ENCODE assay signal across 19 cellular contexts in the genomic region with DNA sequence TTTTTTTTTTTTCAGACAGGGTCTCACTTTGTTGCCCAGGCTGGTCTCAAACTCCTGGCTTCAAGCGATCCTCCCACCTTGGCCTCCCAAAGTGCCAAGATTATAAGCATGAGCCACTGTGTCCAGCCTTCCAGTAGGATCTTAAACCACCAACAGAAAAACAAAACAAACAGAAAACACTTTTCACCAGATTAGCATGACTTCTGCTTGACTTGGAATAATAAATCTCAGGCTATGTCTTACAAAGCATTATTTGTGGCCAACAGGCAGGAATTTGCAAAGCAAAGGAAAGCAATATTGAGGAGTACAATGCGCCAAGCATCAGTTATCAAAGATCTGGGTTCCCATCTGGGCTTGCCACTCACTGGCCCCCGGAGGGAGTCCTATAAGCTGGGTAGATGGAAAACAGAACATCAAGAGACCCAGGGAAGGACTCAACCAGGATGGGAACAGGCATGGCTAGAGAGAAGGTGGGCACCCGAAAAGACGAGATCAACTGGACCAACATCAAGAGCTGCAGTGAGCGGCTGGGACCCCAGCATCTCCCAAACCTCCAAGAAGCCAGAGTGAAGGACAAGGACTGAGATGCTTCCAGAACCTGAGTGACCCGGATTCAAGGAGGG.
DNase-seq lines count a peak whose midpoint lies in the region; FAIRE-seq and TF ChIP-seq lines count a peak whose summit lies in the region.
"Had no signal": no experiment of that assay in that cellular context is flagged by ENCODE, and none has a peak within 500 bp of the region (broad histone marks: within the 10 kb centered on the region; RNA-seq: fewer than 3 reads in every experiment).

No MANE protein-coding gene starts in this region.

- H3K9me3 Mint-ChIP-seq in Calu3 (ENCODE audit: low read depth, unreplicated experiment) = no peaks in the 10 kb centered on the region

- no peak for TF ChIP-seq EP300 in H1 (IDR thresholded peaks at IDR 0.05; ENCODE audit: borderline replicate concordance in 1 of 2, low read depth in 2 of 2, low read length in 2 of 2)

- TF ChIP-seq POLR2A in H1 (IDR thresholded peaks at IDR 0.05; ENCODE audit: control extremely low read depth in 1 of 2, low read depth in 2 of 2, low read length in 2 of 2) = no peak

- peaks cover 28% of the 10 kb centered on the region for H3F3A ChIP-seq in PC-9 (ENCODE audit: insufficient read depth, low read depth)

- H3K9me3 ChIP-seq in PC-9 (ENCODE audit: insufficient read depth, low read depth) = no peaks in the 10 kb centered on the region
- no peaks in the 10 kb centered on the region for H3K9me3 ChIP-seq in H1 (ENCODE audit: insufficient read depth in 2 of 2, low read depth in 1 of 2, low read length in 1 of 2)
- H3K9me3 ChIP-seq in osteoblast (ENCODE audit: low read depth, low read length) = no peaks in the 10 kb centered on the region
- H3K9me3 ChIP-seq in right atrium auricular region = no peaks in the 10 kb centered on the region
- H3K9me3 ChIP-seq: BLaER1 had no signal

- H3K4me2 ChIP-seq in PC-9 (peak overlapping the region; percentile 86; the same call in 1 of the 2 replicates), H1 (ENCODE audit: insufficient read depth in 1 of 2, low read depth in 2 of 2, low read length in 2 of 2) (no peak overlapping the region), osteoblast (ENCODE audit: insufficient read depth, low read length) (no peak overlapping the region)
- H3K4me2 ChIP-seq: BLaER1 had no signal

- H2AFZ ChIP-seq in PC-9 (no peak overlapping the region; the same call in 1 of the 2 replicates), H1 (ENCODE audit: low read length) (no peak overlapping the region), osteoblast (ENCODE audit: low read length) (no peak overlapping the region)

- TF ChIP-seq CTCF in Calu3 (IDR thresholded peaks at IDR 0.05; ENCODE audit: unreplicated experiment) = no peak
- TF ChIP-seq CTCF in PC-9 (conservative IDR thresholded peaks at IDR 0.05) = no peak
- TF ChIP-seq CTCF in H1 (IDR thresholded peaks at IDR 0.05; ENCODE audit: control extremely low read depth in 1 of 3, insufficient read depth in 1 of 3, low read depth in 1 of 3, low read length in 3 of 3) = no peak
- no peak for TF ChIP-seq CTCF in osteoblast (IDR thresholded peaks at IDR 0.05; ENCODE audit: extremely low read depth, low read depth, low read length)
- TF ChIP-seq CTCF in right atrium auricular region (IDR thresholded peaks at IDR 0.05) = no peak

- H3K23ac ChIP-seq in H1 (ENCODE audit: insufficient read length) = no peak overlapping the region

- peaks cover 2% of the 10 kb centered on the region; the same call in 1 of the 2 replicates for H3K23me2 ChIP-seq in H1 (ENCODE audit: low read depth, low read length)

- no TSS peak for BruUV-seq in Calu3 (replicated peaks; lab: Mats Ljungman, UMichigan)
- no TSS peak for BruUV-seq in PC-9 (replicated peaks; lab: Mats Ljungman, UMichigan)

- H3K14ac ChIP-seq in H1 (ENCODE audit: insufficient read length) = no peak overlapping the region

- H2AK5ac ChIP-seq in H1 (ENCODE audit: low read depth, low read length) = no peak overlapping the region

- H3K79me2 ChIP-seq in PC-9 (ENCODE audit: low read depth) (no peaks in the 10 kb centered on the region), H1 (ENCODE audit: control insufficient read depth in 1 of 2, insufficient read depth in 2 of 2, low read length in 2 of 2) (no peaks in the 10 kb centered on the region), osteoblast (ENCODE audit: insufficient read depth, low read length) (no peaks in the 10 kb centered on the region)

- H3K4me3 ChIP-seq in PC-9 (no peak overlapping the region), H1 (ENCODE audit: extremely low read depth in 1 of 4, insufficient read depth in 2 of 4, low read depth in 3 of 4, low read length in 4 of 4) (no peak overlapping the region), osteoblast (ENCODE audit: insufficient read depth, low read length) (no peak overlapping the region), right atrium auricular region (no peak overlapping the region)
- H3K4me3 ChIP-seq: BLaER1, smooth muscle cell had no signal

- H3K18ac ChIP-seq in H1 (ENCODE audit: extremely low read depth, low read length) = no peak overlapping the region

- no peaks in the 10 kb centered on the region for H3K9me2 ChIP-seq in PC-9 (ENCODE audit: insufficient read depth)

- H3K27ac ChIP-seq in PC-9 (peak overlapping the region; percentile 98), H1 (ENCODE audit: low read depth, low read length) (no peak overlapping the region), osteoblast (ENCODE audit: low read depth, low read length) (peak overlapping the region; percentile 92), right atrium auricular region (no peak overlapping the region)
- H3K27ac ChIP-seq: BLaER1 had no signal

- H3K4ac ChIP-seq in H1 (replicated peaks; ENCODE audit: insufficient read length, low read depth, low read length) = no peak overlapping the region

- intact Hi-C loops in Calu3 (cut with micrococcal nuclease; ENCODE audit: unreplicated experiment) = loop anchor here (2.0 to 5.0 kb wide), 4 partner anchors 31 to 198 kb away; partner anchors contain the start of genes SLC38A6 and TRMT5
- intact Hi-C loops in PC-9 (cut with micrococcal nuclease; ENCODE audit: unreplicated experiment) = loop anchor here (2.0 to 5.0 kb wide), 3 partner anchors 197 to 533 kb away; partner anchors contain the start of genes SIX1 and SIX4

- H2BK15ac ChIP-seq in H1 (ENCODE audit: low read length) = no peak overlapping the region

- H3K4me3 Mint-ChIP-seq in Calu3 (ENCODE audit: low read depth, unreplicated experiment) = no peak overlapping the region

- no peak for DNase-seq in Calu3
- no peak for DNase-seq in PC-9
- no peak for DNase-seq in H1 (ENCODE audit: low read depth in 1 of 2, low spot score in 2 of 2)
- peak; percentile 62 for DNase-seq in osteoblast (ENCODE audit: insufficient read length, low spot score, missing footprints)
- DNase-seq in DMS79 treated with DMSO at 0.1 percent for 48 hours (lab: John Stamatoyannopoulos, UW) = no peak
- no peak for DNase-seq in right atrium auricular region (ENCODE audit: low spot score)
- no peak for DNase-seq in RKO (ENCODE audit: low spot score)
- DNase-seq: amniotic stem cell; DMS 273 treated with DMSO at 0.1 percent for 48 hours; glutamatergic neuron; left ventricle myocardium superior; NCI-H187; NCI-H446 treated with DMSO at 0.1 percent for 48 hours; SHP77; stimulated activated CD4-positive, alpha-beta T cell treated with anti-CD3 and anti-CD28 coated beads, Interleukin-4, amount 100 ng/mL, for 4 hours; stimulated activated CD8-positive, alpha-beta memory T cell treated with anti-CD3 and anti-CD28 coated beads, Interleukin-4, amount 100 ng/mL, for 48 hours had no signal

- no peaks in the 10 kb centered on the region for H3K27me3 ChIP-seq in PC-9 (ENCODE audit: insufficient read depth, low read depth)
- H3K27me3 ChIP-seq in H1 (replicated peaks in 1 of 4; ENCODE audit: control insufficient read depth in 3 of 4, extremely low read depth in 1 of 4, insufficient read depth in 3 of 4, low read length in 3 of 4) = no peaks in the 10 kb centered on the region
- no peaks in the 10 kb centered on the region for H3K27me3 ChIP-seq in osteoblast (ENCODE audit: insufficient read depth, low read length)
- H3K27me3 ChIP-seq in right atrium auricular region = no peaks in the 10 kb centered on the region
- H3K27me3 ChIP-seq: BLaER1 had no signal

- no peak overlapping the region for H4K91ac ChIP-seq in H1 (replicated peaks; ENCODE audit: insufficient read length, low read length)

- H3K36me3 ChIP-seq in PC-9 (ENCODE audit: low read depth) (no peaks in the 10 kb centered on the region), H1 (ENCODE audit: control insufficient read depth in 2 of 4, insufficient read depth in 4 of 4, low read length in 3 of 4) (no peaks in the 10 kb centered on the region), osteoblast (ENCODE audit: insufficient read depth, low read length) (no peaks in the 10 kb centered on the region), right atrium auricular region (no peaks in the 10 kb centered on the region)
- H3K36me3 ChIP-seq: BLaER1 had no signal

- 0 out of 2 replicates have a peak overlapping the region, but pooled peaks have one; percentile 5 for H2BK20ac ChIP-seq in H1 (ENCODE audit: low read length)

- H3K27me3 Mint-ChIP-seq in Calu3 (ENCODE audit: unreplicated experiment) = no peaks in the 10 kb centered on the region

- peaks cover 36% of the 10 kb centered on the region for H3K4me1 Mint-ChIP-seq in Calu3 (ENCODE audit: low read depth, unreplicated experiment)

- H4K20me1 ChIP-seq in PC-9 (ENCODE audit: insufficient read depth) = no peaks in the 10 kb centered on the region
- H4K20me1 ChIP-seq in H1 (replicated peaks in 1 of 2; ENCODE audit: control insufficient read depth in 1 of 2, insufficient read depth in 2 of 2, low read length in 2 of 2) = no peaks in the 10 kb centered on the region
- no peaks in the 10 kb centered on the region for H4K20me1 ChIP-seq in osteoblast (ENCODE audit: insufficient read depth, low read length)
- H4K20me1 ChIP-seq: BLaER1 had no signal

- peaks cover 18% of the 10 kb centered on the region for H3K36me3 Mint-ChIP-seq in Calu3 (ENCODE audit: insufficient read depth, unreplicated experiment)

- POLR2A ChIA-PET in PC-9 (lab: Charles Lee; ENCODE audit: unreplicated experiment) (interaction anchor here (0.6 kb wide), 1 partner anchor 533 kb away, joined by 30 read pairs; no protein-coding TSS in a partner anchor), H1 (lab: Charles Lee; ENCODE audit: partially characterized antibody) (no interaction called here)

- H3K56ac ChIP-seq in H1 (replicated peaks; ENCODE audit: insufficient read length, low read depth, low read length) = no peak overlapping the region

- CTCF ChIA-PET in Calu3 (lab: Charles Lee) = no interaction called here
- CTCF ChIA-PET in PC-9 (lab: Charles Lee) = interaction anchor here (0.7 kb wide), 1 partner anchor 36 kb away, joined by 7 read pairs; no protein-coding TSS in a partner anchor
- CTCF ChIA-PET in H1 (lab: Charles Lee; ENCODE audit: partially characterized antibody) = no interaction called here

- no peaks in the 10 kb centered on the region for H3K79me1 ChIP-seq in H1 (ENCODE audit: low read depth, low read length)

- peaks cover 43% of the 10 kb centered on the region for H3K4me1 ChIP-seq in PC-9 (replicated peaks; ENCODE audit: insufficient read depth)
- H3K4me1 ChIP-seq in H1 (replicated peaks in 1 of 4; ENCODE audit: control insufficient read depth in 3 of 4, insufficient read depth in 4 of 4, low read length in 3 of 4) = peaks cover 1 to 6% (median 4%) of the 10 kb centered on the region in 4 experiments; a peak in 6 of 7 replicates
- peaks cover 50% of the 10 kb centered on the region for H3K4me1 ChIP-seq in osteoblast (ENCODE audit: insufficient read depth, low read length)
- H3K4me1 ChIP-seq in right atrium auricular region = no peaks in the 10 kb centered on the region

- no peak overlapping the region for H4K5ac ChIP-seq in H1 (ENCODE audit: insufficient read length, low read depth, low read length)

- H4K8ac ChIP-seq in H1 (ENCODE audit: extremely low read depth, insufficient read depth, low read length) = no peak overlapping the region

- TF ChIP-seq RAD21 in H1 (IDR thresholded peaks at IDR 0.05 in 1 of 2, conservative IDR thresholded peaks at IDR 0.05 in 1 of 2; ENCODE audit: low read depth in 2 of 2, low read length in 2 of 2) = no peak

- H2BK120ac ChIP-seq in H1 (replicated peaks; ENCODE audit: low read depth, low read length) = no peak overlapping the region

- 94% methylated on average over 7 of the region's 7 CpGs; no CpG with 5 or more reads in 1 of the 2 experiments for WGBS in H1 (ENCODE audit: extremely low coverage in 1 of 2, insufficient coverage in 1 of 2, insufficient read length in 1 of 2, insufficient replicate concordance in 2 of 2, low coverage in 1 of 2, low lambda C conversion rate in 2 of 2, missing lambda C conversion rate in 1 of 2), 2 experiments

- peak overlapping the region; percentile 98 for H3K27ac Mint-ChIP-seq in Calu3 (ENCODE audit: unreplicated experiment)

- no peak for FAIRE-seq in H1 (lab: Jason Lieb, UNC)
- FAIRE-seq: GM18507 had no signal

- H2BK5ac ChIP-seq in H1 (ENCODE audit: low read depth, low read length) = no peak overlapping the region

- no peak overlapping the region for H2BK12ac ChIP-seq in H1 (ENCODE audit: low read depth, low read length)

- H3K9ac ChIP-seq in H1 (replicated peaks in 1 of 4; ENCODE audit: extremely low read depth in 1 of 4, low read depth in 3 of 4, low read length in 3 of 4) = no peak overlapping the region
- H3K9ac ChIP-seq: BLaER1 had no signal

Comparison
In these comparisons a context has a peak if more than half of its experiments do, and no peak if none do; other contexts are left out.
1. H3K27ac ChIP-seq: peak in PC-9 (single experiment) and osteoblast (single experiment); none in H1 (single experiment) and right atrium auricular region (0 of 2).